1 cellular context compared by ENCODE assay signal in the genomic region with DNA sequence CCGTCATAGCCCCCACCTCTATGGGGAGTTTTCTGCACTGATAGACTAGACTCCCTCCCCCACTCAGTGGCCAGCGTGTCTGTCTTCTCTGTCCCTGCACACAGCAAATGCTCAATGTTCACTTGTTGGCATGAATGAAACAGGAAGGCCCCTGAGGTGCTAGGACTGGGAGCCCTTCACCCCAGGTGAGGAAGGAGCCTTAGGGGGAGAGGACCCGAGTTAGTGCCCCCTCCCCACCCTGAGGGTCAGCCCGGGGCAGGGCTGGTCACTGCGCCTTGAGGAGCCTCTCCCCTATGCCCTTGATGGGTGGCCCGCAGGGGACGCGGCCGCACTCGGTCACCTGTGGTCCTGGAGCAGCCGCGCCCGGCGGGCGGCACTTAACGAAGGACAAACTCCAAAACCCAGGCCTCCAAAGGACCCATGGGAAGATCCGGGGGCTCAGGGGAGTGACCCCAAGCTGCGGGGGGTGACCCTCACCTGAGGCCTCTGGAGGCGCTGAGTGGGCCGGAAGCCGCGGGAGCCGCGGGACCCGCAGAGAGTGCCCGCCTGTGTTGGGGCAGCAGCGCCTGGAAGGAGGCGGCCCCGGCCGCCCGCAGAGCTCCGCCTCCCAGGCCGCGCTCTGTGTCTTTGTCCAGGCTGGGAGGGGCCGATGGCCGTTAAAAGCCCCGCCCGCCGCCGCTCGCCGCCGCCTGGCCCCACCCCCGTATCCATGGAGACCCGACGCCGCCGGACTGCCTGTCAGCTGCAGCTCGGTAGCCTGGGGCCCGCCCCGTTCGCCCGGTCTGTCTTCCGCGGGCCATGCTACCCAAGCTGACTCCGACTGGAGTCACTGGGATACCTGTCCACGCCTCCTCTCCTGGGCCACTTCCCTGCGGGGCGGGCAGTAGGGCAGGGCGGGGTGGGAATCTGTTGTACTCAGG.
TF ChIP-seq lines count a peak whose summit lies in the region.

No MANE protein-coding gene starts in this region.

TF ChIP-seq in HepG2, 621 proteins besides CTCF, POLR2A, EP300 and RAD21 (continued from another document and continues in another):
- TF ChIP-seq, protein P1, sequence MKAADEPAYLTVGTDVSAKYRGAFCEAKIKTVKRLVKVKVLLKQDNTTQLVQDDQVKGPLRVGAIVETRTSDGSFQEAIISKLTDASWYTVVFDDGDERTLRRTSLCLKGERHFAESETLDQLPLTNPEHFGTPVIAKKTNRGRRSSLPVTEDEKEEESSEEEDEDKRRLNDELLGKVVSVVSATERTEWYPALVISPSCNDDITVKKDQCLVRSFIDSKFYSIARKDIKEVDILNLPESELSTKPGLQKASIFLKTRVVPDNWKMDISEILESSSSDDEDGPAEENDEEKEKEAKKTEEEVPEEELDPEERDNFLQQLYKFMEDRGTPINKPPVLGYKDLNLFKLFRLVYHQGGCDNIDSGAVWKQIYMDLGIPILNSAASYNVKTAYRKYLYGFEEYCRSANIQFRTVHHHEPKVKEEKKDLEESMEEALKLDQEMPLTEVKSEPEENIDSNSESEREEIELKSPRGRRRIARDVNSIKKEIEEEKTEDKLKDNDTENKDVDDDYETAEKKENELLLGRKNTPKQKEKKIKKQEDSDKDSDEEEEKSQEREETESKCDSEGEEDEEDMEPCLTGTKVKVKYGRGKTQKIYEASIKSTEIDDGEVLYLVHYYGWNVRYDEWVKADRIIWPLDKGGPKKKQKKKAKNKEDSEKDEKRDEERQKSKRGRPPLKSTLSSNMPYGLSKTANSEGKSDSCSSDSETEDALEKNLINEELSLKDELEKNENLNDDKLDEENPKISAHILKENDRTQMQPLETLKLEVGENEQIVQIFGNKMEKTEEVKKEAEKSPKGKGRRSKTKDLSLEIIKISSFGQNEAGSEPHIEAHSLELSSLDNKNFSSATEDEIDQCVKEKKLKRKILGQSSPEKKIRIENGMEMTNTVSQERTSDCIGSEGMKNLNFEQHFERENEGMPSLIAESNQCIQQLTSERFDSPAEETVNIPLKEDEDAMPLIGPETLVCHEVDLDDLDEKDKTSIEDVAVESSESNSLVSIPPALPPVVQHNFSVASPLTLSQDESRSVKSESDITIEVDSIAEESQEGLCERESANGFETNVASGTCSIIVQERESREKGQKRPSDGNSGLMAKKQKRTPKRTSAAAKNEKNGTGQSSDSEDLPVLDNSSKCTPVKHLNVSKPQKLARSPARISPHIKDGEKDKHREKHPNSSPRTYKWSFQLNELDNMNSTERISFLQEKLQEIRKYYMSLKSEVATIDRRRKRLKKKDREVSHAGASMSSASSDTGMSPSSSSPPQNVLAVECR (CRISPR knock-in tag; IDR thresholded peaks at IDR 0.05; ENCODE audit: borderline replicate concordance): peak; percentile 89
- TF ChIP-seq ZNF549 (CRISPR knock-in tag; IDR thresholded peaks at IDR 0.05): no peak
- TF ChIP-seq ISL2 (CRISPR knock-in tag; IDR thresholded peaks at IDR 0.05): 0 out of 2 replicates have a peak, but pooled peaks have one; percentile 15
- no peak for TF ChIP-seq ZNF777 (CRISPR knock-in tag; IDR thresholded peaks at IDR 0.05)
- TF ChIP-seq ZNF605 (CRISPR knock-in tag; IDR thresholded peaks at IDR 0.05): 0 out of 2 replicates have a peak, but pooled peaks have one; percentile 32
- TF ChIP-seq ZNF563 (CRISPR knock-in tag; IDR thresholded peaks at IDR 0.05): peak; percentile 80; the same call in 1 of the 2 replicates
- no peak for TF ChIP-seq IKZF4 (CRISPR knock-in tag; IDR thresholded peaks at IDR 0.05; ENCODE audit: borderline replicate concordance, low read depth, not compliant biosample characterization)
- TF ChIP-seq, protein P2, sequence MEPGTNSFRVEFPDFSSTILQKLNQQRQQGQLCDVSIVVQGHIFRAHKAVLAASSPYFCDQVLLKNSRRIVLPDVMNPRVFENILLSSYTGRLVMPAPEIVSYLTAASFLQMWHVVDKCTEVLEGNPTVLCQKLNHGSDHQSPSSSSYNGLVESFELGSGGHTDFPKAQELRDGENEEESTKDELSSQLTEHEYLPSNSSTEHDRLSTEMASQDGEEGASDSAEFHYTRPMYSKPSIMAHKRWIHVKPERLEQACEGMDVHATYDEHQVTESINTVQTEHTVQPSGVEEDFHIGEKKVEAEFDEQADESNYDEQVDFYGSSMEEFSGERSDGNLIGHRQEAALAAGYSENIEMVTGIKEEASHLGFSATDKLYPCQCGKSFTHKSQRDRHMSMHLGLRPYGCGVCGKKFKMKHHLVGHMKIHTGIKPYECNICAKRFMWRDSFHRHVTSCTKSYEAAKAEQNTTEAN (CRISPR knock-in tag; conservative IDR thresholded peaks at IDR 0.05): no peak
- TF ChIP-seq ZNF331 (CRISPR knock-in tag; IDR thresholded peaks at IDR 0.05): peak; percentile 38; the same call in 1 of the 2 replicates
- TF ChIP-seq, protein P3, sequence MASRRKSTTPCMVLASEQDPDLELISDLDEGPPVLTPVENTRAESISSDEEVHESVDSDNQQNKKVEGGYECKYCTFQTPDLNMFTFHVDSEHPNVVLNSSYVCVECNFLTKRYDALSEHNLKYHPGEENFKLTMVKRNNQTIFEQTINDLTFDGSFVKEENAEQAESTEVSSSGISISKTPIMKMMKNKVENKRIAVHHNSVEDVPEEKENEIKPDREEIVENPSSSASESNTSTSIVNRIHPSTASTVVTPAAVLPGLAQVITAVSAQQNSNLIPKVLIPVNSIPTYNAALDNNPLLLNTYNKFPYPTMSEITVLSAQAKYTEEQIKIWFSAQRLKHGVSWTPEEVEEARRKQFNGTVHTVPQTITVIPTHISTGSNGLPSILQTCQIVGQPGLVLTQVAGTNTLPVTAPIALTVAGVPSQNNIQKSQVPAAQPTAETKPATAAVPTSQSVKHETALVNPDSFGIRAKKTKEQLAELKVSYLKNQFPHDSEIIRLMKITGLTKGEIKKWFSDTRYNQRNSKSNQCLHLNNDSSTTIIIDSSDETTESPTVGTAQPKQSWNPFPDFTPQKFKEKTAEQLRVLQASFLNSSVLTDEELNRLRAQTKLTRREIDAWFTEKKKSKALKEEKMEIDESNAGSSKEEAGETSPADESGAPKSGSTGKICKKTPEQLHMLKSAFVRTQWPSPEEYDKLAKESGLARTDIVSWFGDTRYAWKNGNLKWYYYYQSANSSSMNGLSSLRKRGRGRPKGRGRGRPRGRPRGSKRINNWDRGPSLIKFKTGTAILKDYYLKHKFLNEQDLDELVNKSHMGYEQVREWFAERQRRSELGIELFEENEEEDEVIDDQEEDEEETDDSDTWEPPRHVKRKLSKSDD (CRISPR knock-in tag; IDR thresholded peaks at IDR 0.05; ENCODE audit: low read depth): no peak
- TF ChIP-seq, protein P4, sequence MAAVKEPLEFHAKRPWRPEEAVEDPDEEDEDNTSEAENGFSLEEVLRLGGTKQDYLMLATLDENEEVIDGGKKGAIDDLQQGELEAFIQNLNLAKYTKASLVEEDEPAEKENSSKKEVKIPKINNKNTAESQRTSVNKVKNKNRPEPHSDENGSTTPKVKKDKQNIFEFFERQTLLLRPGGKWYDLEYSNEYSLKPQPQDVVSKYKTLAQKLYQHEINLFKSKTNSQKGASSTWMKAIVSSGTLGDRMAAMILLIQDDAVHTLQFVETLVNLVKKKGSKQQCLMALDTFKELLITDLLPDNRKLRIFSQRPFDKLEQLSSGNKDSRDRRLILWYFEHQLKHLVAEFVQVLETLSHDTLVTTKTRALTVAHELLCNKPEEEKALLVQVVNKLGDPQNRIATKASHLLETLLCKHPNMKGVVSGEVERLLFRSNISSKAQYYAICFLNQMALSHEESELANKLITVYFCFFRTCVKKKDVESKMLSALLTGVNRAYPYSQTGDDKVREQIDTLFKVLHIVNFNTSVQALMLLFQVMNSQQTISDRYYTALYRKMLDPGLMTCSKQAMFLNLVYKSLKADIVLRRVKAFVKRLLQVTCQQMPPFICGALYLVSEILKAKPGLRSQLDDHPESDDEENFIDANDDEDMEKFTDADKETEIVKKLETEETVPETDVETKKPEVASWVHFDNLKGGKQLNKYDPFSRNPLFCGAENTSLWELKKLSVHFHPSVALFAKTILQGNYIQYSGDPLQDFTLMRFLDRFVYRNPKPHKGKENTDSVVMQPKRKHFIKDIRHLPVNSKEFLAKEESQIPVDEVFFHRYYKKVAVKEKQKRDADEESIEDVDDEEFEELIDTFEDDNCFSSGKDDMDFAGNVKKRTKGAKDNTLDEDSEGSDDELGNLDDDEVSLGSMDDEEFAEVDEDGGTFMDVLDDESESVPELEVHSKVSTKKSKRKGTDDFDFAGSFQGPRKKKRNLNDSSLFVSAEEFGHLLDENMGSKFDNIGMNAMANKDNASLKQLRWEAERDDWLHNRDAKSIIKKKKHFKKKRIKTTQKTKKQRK (IDR thresholded peaks at IDR 0.05; ENCODE audit: low read length): no peak
- peak; percentile 51; the same call in 1 of the 2 replicates for TF ChIP-seq POLR2G (IDR thresholded peaks at IDR 0.05; ENCODE audit: low read depth, low read length)
- TF ChIP-seq MTF2 (CRISPR knock-in tag; IDR thresholded peaks at IDR 0.05; ENCODE audit: borderline replicate concordance): no peak
- peak; percentile 38; the same call in 1 of the 2 replicates for TF ChIP-seq DMAP1 (CRISPR knock-in tag; IDR thresholded peaks at IDR 0.05)
- no peak for TF ChIP-seq SYNCRIP (IDR thresholded peaks at IDR 0.05; ENCODE audit: insufficient read depth, low read depth, low read length)
- TF ChIP-seq, protein P5, sequence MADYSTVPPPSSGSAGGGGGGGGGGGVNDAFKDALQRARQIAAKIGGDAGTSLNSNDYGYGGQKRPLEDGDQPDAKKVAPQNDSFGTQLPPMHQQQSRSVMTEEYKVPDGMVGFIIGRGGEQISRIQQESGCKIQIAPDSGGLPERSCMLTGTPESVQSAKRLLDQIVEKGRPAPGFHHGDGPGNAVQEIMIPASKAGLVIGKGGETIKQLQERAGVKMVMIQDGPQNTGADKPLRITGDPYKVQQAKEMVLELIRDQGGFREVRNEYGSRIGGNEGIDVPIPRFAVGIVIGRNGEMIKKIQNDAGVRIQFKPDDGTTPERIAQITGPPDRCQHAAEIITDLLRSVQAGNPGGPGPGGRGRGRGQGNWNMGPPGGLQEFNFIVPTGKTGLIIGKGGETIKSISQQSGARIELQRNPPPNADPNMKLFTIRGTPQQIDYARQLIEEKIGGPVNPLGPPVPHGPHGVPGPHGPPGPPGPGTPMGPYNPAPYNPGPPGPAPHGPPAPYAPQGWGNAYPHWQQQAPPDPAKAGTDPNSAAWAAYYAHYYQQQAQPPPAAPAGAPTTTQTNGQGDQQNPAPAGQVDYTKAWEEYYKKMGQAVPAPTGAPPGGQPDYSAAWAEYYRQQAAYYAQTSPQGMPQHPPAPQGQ (CRISPR knock-in tag; IDR thresholded peaks at IDR 0.05; ENCODE audit: borderline replicate concordance): no peak
- no peak for TF ChIP-seq KDM1A (CRISPR knock-in tag; IDR thresholded peaks at IDR 0.05)
- no peak for TF ChIP-seq ZNF292 (CRISPR knock-in tag; IDR thresholded peaks at IDR 0.05; ENCODE audit: borderline replicate concordance, low read depth)
- TF ChIP-seq HDAC1 (CRISPR knock-in tag; IDR thresholded peaks at IDR 0.05): peak; percentile 79
- no peak for TF ChIP-seq NFIC (IDR thresholded peaks at IDR 0.05; ENCODE audit: low read length)
- TF ChIP-seq, protein P6, sequence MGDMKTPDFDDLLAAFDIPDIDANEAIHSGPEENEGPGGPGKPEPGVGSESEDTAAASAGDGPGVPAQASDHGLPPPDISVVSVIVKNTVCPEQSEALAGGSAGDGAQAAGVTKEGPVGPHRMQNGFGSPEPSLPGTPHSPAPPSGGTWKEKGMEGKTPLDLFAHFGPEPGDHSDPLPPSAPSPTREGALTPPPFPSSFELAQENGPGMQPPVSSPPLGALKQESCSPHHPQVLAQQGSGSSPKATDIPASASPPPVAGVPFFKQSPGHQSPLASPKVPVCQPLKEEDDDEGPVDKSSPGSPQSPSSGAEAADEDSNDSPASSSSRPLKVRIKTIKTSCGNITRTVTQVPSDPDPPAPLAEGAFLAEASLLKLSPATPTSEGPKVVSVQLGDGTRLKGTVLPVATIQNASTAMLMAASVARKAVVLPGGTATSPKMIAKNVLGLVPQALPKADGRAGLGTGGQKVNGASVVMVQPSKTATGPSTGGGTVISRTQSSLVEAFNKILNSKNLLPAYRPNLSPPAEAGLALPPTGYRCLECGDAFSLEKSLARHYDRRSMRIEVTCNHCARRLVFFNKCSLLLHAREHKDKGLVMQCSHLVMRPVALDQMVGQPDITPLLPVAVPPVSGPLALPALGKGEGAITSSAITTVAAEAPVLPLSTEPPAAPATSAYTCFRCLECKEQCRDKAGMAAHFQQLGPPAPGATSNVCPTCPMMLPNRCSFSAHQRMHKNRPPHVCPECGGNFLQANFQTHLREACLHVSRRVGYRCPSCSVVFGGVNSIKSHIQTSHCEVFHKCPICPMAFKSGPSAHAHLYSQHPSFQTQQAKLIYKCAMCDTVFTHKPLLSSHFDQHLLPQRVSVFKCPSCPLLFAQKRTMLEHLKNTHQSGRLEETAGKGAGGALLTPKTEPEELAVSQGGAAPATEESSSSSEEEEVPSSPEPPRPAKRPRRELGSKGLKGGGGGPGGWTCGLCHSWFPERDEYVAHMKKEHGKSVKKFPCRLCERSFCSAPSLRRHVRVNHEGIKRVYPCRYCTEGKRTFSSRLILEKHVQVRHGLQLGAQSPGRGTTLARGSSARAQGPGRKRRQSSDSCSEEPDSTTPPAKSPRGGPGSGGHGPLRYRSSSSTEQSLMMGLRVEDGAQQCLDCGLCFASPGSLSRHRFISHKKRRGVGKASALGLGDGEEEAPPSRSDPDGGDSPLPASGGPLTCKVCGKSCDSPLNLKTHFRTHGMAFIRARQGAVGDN (CRISPR knock-in tag; IDR thresholded peaks at IDR 0.05): peak; percentile 68
- TF ChIP-seq ATM (IDR thresholded peaks at IDR 0.05; ENCODE audit: borderline replicate concordance): no peak
- no peak for TF ChIP-seq ZNF773 (CRISPR knock-in tag; IDR thresholded peaks at IDR 0.05; ENCODE audit: borderline replicate concordance)
- TF ChIP-seq, protein P7, sequence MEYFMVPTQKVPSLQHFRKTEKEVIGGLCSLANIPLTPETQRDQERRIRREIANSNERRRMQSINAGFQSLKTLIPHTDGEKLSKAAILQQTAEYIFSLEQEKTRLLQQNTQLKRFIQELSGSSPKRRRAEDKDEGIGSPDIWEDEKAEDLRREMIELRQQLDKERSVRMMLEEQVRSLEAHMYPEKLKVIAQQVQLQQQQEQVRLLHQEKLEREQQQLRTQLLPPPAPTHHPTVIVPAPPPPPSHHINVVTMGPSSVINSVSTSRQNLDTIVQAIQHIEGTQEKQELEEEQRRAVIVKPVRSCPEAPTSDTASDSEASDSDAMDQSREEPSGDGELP (IDR thresholded peaks at IDR 0.05; ENCODE audit: borderline replicate concordance, low read depth): peak; percentile 85
- TF ChIP-seq, protein P8, sequence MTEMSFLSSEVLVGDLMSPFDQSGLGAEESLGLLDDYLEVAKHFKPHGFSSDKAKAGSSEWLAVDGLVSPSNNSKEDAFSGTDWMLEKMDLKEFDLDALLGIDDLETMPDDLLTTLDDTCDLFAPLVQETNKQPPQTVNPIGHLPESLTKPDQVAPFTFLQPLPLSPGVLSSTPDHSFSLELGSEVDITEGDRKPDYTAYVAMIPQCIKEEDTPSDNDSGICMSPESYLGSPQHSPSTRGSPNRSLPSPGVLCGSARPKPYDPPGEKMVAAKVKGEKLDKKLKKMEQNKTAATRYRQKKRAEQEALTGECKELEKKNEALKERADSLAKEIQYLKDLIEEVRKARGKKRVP (CRISPR knock-in tag; IDR thresholded peaks at IDR 0.05): no peak
- TF ChIP-seq NFATC3 (CRISPR knock-in tag; IDR thresholded peaks at IDR 0.05): no peak
